Comparison of ENCODE assay signal across 22 cellular contexts in genomic region chr22:47927811-47928210, GRCh38.
"Had no signal": no experiment of that assay in that cellular context is flagged by ENCODE, and none has a peak within 500 bp of the region (broad histone marks: within the 10 kb centered on the region; RNA-seq: fewer than 3 reads in every experiment).

No MANE protein-coding gene starts in this region.

- H3K9me3 ChIP-seq: ovary, upper lobe of left lung, vagina had no signal

- H3K4me2 ChIP-seq: hepatocyte had no signal

- H3K4me1 ChIP-seq: suprapubic skin, tibial artery, upper lobe of left lung, vagina had no signal

- H3K4me3 Mint-ChIP-seq: nephron; stimulated activated effector memory CD8-positive, alpha-beta T cell treated with anti-CD3 and anti-CD28 coated beads, Interleukin-12 subunit alpha, Interleukin-12 subunit beta, amount 100 ng/mL, for 72 hours had no signal

- H3K27ac ChIP-seq: dorsolateral prefrontal cortex, hepatocyte, ovary, suprapubic skin, tibial artery, upper lobe of left lung, vagina had no signal

- DNase-seq: cortex of kidney; dorsolateral prefrontal cortex; effector CD8-positive, alpha-beta T cell; foreskin melanocyte; kidney; left cardiac atrium; left ventricle myocardium superior; mesenchymal stem cell; midbrain; ovary; right cardiac atrium; stimulated activated CD4-positive, alpha-beta T cell treated with anti-CD3 and anti-CD28 coated beads, Interleukin-4, amount 100 ng/mL, for 1 hour; stimulated activated CD8-positive, alpha-beta memory T cell treated with anti-CD3 and anti-CD28 coated beads, Interleukin-4, amount 100 ng/mL, for 48 hours; stimulated activated naive CD8-positive, alpha-beta T cell treated with anti-CD3 and anti-CD28 coated beads, Interleukin-15, Interleukin-2, amounts not matched to agents 100 U/mL and 50 U/mL, for 24 hours; tibial artery had no signal

- H3K4me3 ChIP-seq: dorsolateral prefrontal cortex, hepatocyte, lung, ovary, suprapubic skin, tibial artery, upper lobe of left lung, vagina had no signal

- H2AFZ ChIP-seq: hepatocyte had no signal

- ATAC-seq: left cardiac atrium; left ventricle myocardium superior; right cardiac atrium; stimulated activated effector memory CD8-positive, alpha-beta T cell treated with anti-CD3 and anti-CD28 coated beads, Interleukin-12 subunit alpha, Interleukin-12 subunit beta, amount 100 ng/mL, for 72 hours; stimulated activated naive CD8-positive, alpha-beta T cell treated with anti-CD3 and anti-CD28 coated beads, Interleukin-15, Interleukin-2, amounts not matched to agents 100 U/mL and 50 U/mL, for 24 hours had no signal

- H3K79me2 ChIP-seq: hepatocyte had no signal

- H3K4me1 Mint-ChIP-seq: stimulated activated effector memory CD8-positive, alpha-beta T cell treated with anti-CD3 and anti-CD28 coated beads, Interleukin-12 subunit alpha, Interleukin-12 subunit beta, amount 100 ng/mL, for 72 hours had no signal

- H3K36me3 Mint-ChIP-seq: stimulated activated effector memory CD8-positive, alpha-beta T cell treated with anti-CD3 and anti-CD28 coated beads, Interleukin-12 subunit alpha, Interleukin-12 subunit beta, amount 100 ng/mL, for 72 hours had no signal

- H3K27me3 ChIP-seq: dorsolateral prefrontal cortex, hepatocyte, ovary, suprapubic skin, tibial artery, upper lobe of left lung, vagina had no signal

- H3K27ac Mint-ChIP-seq: stimulated activated effector memory CD8-positive, alpha-beta T cell treated with anti-CD3 and anti-CD28 coated beads, Interleukin-12 subunit alpha, Interleukin-12 subunit beta, amount 100 ng/mL, for 72 hours had no signal

- H3K36me3 ChIP-seq: ovary, suprapubic skin, tibial artery, upper lobe of left lung, vagina had no signal
